22 cellular contexts compared by ENCODE assay signal in genomic region chr1:1593834-1594601, GRCh38. TPM values are rescaled to one million over a fixed set of nuclear protein-coding genes. Genes with fewer than 3 reads are reported as not detected.
A peak's percentile ranks its signal among the peaks of the same experiment; 100 is the strongest.
DNase-seq lines count a peak whose midpoint lies in the region; ATAC-seq and TF ChIP-seq lines count a peak whose summit lies in the region.
"Had no signal": no experiment of that assay in that cellular context is flagged by ENCODE, and none has a peak within 500 bp of the region (broad histone marks: within the 10 kb centered on the region; RNA-seq: fewer than 3 reads in every experiment).

No MANE protein-coding gene starts in this region.

- 80 to 86% methylated on average over 8 to 24 of the region's 24 CpGs for WGBS in testis, 2 donors

- no peaks in the 10 kb centered on the region for H3K9me3 Mint-ChIP-seq in CD4-positive, CD25-positive, alpha-beta regulatory T cell
- no peaks in the 10 kb centered on the region for H3K9me3 Mint-ChIP-seq in effector memory CD8-positive, alpha-beta T cell
- H3K9me3 Mint-ChIP-seq: T-cell had no signal

- no peak for TF ChIP-seq POLR2A in testis (IDR thresholded peaks at IDR 0.05)

- peaks cover 0 to 9% (median 0%) of the 10 kb centered on the region in 4 donors for H3K4me1 Mint-ChIP-seq in CD4-positive, CD25-positive, alpha-beta regulatory T cell
- peaks cover 3 to 4% of the 10 kb centered on the region in 2 donors for H3K4me1 Mint-ChIP-seq in effector memory CD8-positive, alpha-beta T cell (ENCODE audit: low read depth in 2 of 2)

- H2AFZ ChIP-seq in osteoblast (ENCODE audit: low read length), result no peak overlapping the region
- H2AFZ ChIP-seq: GM23248 had no signal

- DNase-seq in CD4-positive, CD25-positive, alpha-beta regulatory T cell, result no peak
- DNase-seq in RPMI8226, result peak; percentile 3
- peak; percentile 12 for DNase-seq in epidermal melanocyte (ENCODE audit: insufficient read length, low spot score)
- DNase-seq in osteoblast (ENCODE audit: insufficient read length, low spot score, missing footprints), result peak; percentile 62
- no peak for DNase-seq in testis
- DNase-seq in effector memory CD8-positive, alpha-beta T cell, result no peak
- DNase-seq in cerebellar cortex (ENCODE audit: low spot score), result no peak
- no peak for DNase-seq in AG08396 (ENCODE audit: low spot score)
- DNase-seq: ACHN, EL, GF-D8, GM23248, IMR-90, MV-4-11, NCI-H1105 treated with DMSO at 0.1 percent for 48 hours, NCI-H2029 treated with DMSO at 0.1 percent for 48 hours, NCI-H524 treated with DMSO at 0.1 percent for 48 hours, OCI-M1, SHP77 treated with DMSO at 0.1 percent for 48 hours, T-cell had no signal

- intact Hi-C loops in testis (cut with DNase I; ENCODE audit: low total_unique reads), result no loop called here

- peaks cover 7% of the 10 kb centered on the region for H3K27me3 Mint-ChIP-seq in CD4-positive, CD25-positive, alpha-beta regulatory T cell
- H3K27me3 Mint-ChIP-seq in effector memory CD8-positive, alpha-beta T cell, result peaks cover 0 to 8% of the 10 kb centered on the region in 2 donors

- H3K9me3 ChIP-seq in CD4-positive, CD25-positive, alpha-beta regulatory T cell (ENCODE audit: control insufficient read depth in 2 of 2, low read length in 2 of 2), result no peaks in the 10 kb centered on the region
- no peaks in the 10 kb centered on the region for H3K9me3 ChIP-seq in osteoblast (ENCODE audit: low read depth, low read length)
- H3K9me3 ChIP-seq in testis, result no peaks in the 10 kb centered on the region

- no peak overlapping the region for H3K27ac ChIP-seq in CD4-positive, CD25-positive, alpha-beta regulatory T cell (ENCODE audit: insufficient read depth, low read length, poor library complexity, severe bottlenecking)
- H3K27ac ChIP-seq in osteoblast (ENCODE audit: low read depth, low read length) (no peak overlapping the region), testis (no peak overlapping the region)
- H3K27ac ChIP-seq: GM23248, SK-N-MC had no signal

- H4K20me1 ChIP-seq in osteoblast (ENCODE audit: insufficient read depth, low read length), result peaks cover 4% of the 10 kb centered on the region

- no peak overlapping the region for H3K4me3 ChIP-seq in CD4-positive, CD25-positive, alpha-beta regulatory T cell (ENCODE audit: low read depth, low read length)
- H3K4me3 ChIP-seq in osteoblast (ENCODE audit: insufficient read depth, low read length), result no peak overlapping the region
- no peak overlapping the region for H3K4me3 ChIP-seq in testis
- H3K4me3 ChIP-seq: GM23248, SK-N-MC had no signal

- H3K36me3 ChIP-seq in CD4-positive, CD25-positive, alpha-beta regulatory T cell (ENCODE audit: control insufficient read depth, insufficient read depth, low read length), result no peaks in the 10 kb centered on the region
- H3K36me3 ChIP-seq in osteoblast (ENCODE audit: insufficient read depth, low read length) (no peaks in the 10 kb centered on the region), testis (ENCODE audit: low read depth, missing control alignments) (no peaks in the 10 kb centered on the region)

- H3K27me3 ChIP-seq in CD4-positive, CD25-positive, alpha-beta regulatory T cell (ENCODE audit: control insufficient read depth, insufficient read depth, low read length), result no peaks in the 10 kb centered on the region
- H3K27me3 ChIP-seq in osteoblast (ENCODE audit: insufficient read depth, low read length), result peaks cover 30% of the 10 kb centered on the region
- no peaks in the 10 kb centered on the region for H3K27me3 ChIP-seq in testis

- TF ChIP-seq CTCF in osteoblast (IDR thresholded peaks at IDR 0.05; ENCODE audit: extremely low read depth, low read depth, low read length) (no peak), testis (IDR thresholded peaks at IDR 0.05) (no peak)

- H3K36me3 Mint-ChIP-seq in CD4-positive, CD25-positive, alpha-beta regulatory T cell, result no peaks in the 10 kb centered on the region
- peaks cover 6% of the 10 kb centered on the region for H3K36me3 Mint-ChIP-seq in effector memory CD8-positive, alpha-beta T cell (ENCODE audit: insufficient read depth)
- H3K36me3 Mint-ChIP-seq: T-cell had no signal

- no peak overlapping the region for H3K4me3 Mint-ChIP-seq in CD4-positive, CD25-positive, alpha-beta regulatory T cell
- no peak overlapping the region for H3K4me3 Mint-ChIP-seq in effector memory CD8-positive, alpha-beta T cell
- H3K4me3 Mint-ChIP-seq: T-cell had no signal

- no peak for ATAC-seq in CD4-positive, CD25-positive, alpha-beta regulatory T cell (ENCODE audit: low read depth in 2 of 2)
- ATAC-seq in effector memory CD8-positive, alpha-beta T cell (replicated peaks), result no peak
- ATAC-seq: HCT116, T-cell had no signal

- no peaks in the 10 kb centered on the region for H3K79me2 ChIP-seq in osteoblast (ENCODE audit: insufficient read depth, low read length)

- H3K4me2 ChIP-seq in osteoblast (ENCODE audit: insufficient read depth, low read length), result no peak overlapping the region

- H3K27ac Mint-ChIP-seq in CD4-positive, CD25-positive, alpha-beta regulatory T cell, result peak overlapping the region in 2 of 3 donors; percentile 76 to 86
- no peak overlapping the region for H3K27ac Mint-ChIP-seq in effector memory CD8-positive, alpha-beta T cell

- no peaks in the 10 kb centered on the region for H3K4me1 ChIP-seq in CD4-positive, CD25-positive, alpha-beta regulatory T cell (ENCODE audit: control insufficient read depth, insufficient read depth, low read length, poor library complexity, severe bottlenecking)
- H3K4me1 ChIP-seq in osteoblast (ENCODE audit: insufficient read depth, low read length) (no peaks in the 10 kb centered on the region), testis (peaks cover 15% of the 10 kb centered on the region)

RNA-seq across cellular contexts. Expression of gene FNDC10, which starts 5.9 kb away (rescaled TPM):
- total RNA-seq in CD4-positive, CD25-positive, alpha-beta regulatory T cell, result 0.96 TPM
- polyA plus RNA-seq in CD4-positive, CD25-positive, alpha-beta regulatory T cell, result under 1 TPM; 0.21 to 0.37 (median 0.29) TPM
- 2.1 and 2.5 TPM in 2 replicates for total RNA-seq in osteoblast
- total RNA-seq in testis, result 10 to 100 TPM; 36.8 to 54.0 TPM
- 15.5 TPM for polyA plus RNA-seq in testis (ENCODE audit: insufficient read depth, low read depth, low replicate concordance)

RNA-seq across cellular contexts. Expression of gene SSU72, which starts 19.4 kb away (rescaled TPM):
- 104 TPM for total RNA-seq in CD4-positive, CD25-positive, alpha-beta regulatory T cell
- 100 to 1,000 TPM; 185 to 279 (median 217) TPM for polyA plus RNA-seq in CD4-positive, CD25-positive, alpha-beta regulatory T cell
- 67.2 and 73.1 TPM in 2 replicates for total RNA-seq in osteoblast
- 100 to 1,000 TPM; 146 to 158 TPM for total RNA-seq in testis
- 67.0 TPM for polyA plus RNA-seq in testis (ENCODE audit: insufficient read depth, low read depth, low replicate concordance)

RNA-seq across cellular contexts. Expression of gene MIB2, which starts 21.3 kb away (rescaled TPM):
- 58.2 TPM for total RNA-seq in CD4-positive, CD25-positive, alpha-beta regulatory T cell
- 10 to 100 TPM; 15.9 to 20.6 (median 19.0) TPM for polyA plus RNA-seq in CD4-positive, CD25-positive, alpha-beta regulatory T cell
- total RNA-seq in osteoblast (74.0 and 80.7 TPM in 2 replicates), testis (100 to 1,000 TPM; 154 to 172 TPM)
- 38.7 TPM for polyA plus RNA-seq in testis (ENCODE audit: insufficient read depth, low read depth, low replicate concordance)

RNA-seq across cellular contexts. Expression of gene MMP23B, which starts 38.0 kb away (rescaled TPM):
- 4.1 TPM for total RNA-seq in CD4-positive, CD25-positive, alpha-beta regulatory T cell
- under 1 TPM in 2 of 4 donors, not detected in 2; 0.18 to 0.21 TPM for polyA plus RNA-seq in CD4-positive, CD25-positive, alpha-beta regulatory T cell
- total RNA-seq in osteoblast, result 0.59 and 1.1 TPM in 2 replicates
- total RNA-seq in testis, result 10 to 100 TPM; 49.0 to 50.2 TPM
- polyA plus RNA-seq in testis (ENCODE audit: insufficient read depth, low read depth, low replicate concordance), result 13.1 TPM
- total RNA-seq: GM23248 had no signal

RNA-seq across cellular contexts. Expression of gene TMEM240, which starts 53.6 kb away (rescaled TPM):
- not detected for total RNA-seq in CD4-positive, CD25-positive, alpha-beta regulatory T cell
- polyA plus RNA-seq in CD4-positive, CD25-positive, alpha-beta regulatory T cell, result not detected
- 1.8 and 2.7 TPM in 2 replicates for total RNA-seq in osteoblast
- 1 to 10 TPM; 3.6 to 6.3 TPM for total RNA-seq in testis
- 4.3 TPM for polyA plus RNA-seq in testis (ENCODE audit: insufficient read depth, low read depth, low replicate concordance)

Comparison
In these comparisons a context has a peak if more than half of its experiments do, and no peak if none do; other contexts are left out.
1. DNase-seq: peak in RPMI8226 (single experiment), epidermal melanocyte (single experiment) and osteoblast (single experiment); none in CD4-positive, CD25-positive, alpha-beta regulatory T cell (0 of 3), testis (single experiment), effector memory CD8-positive, alpha-beta T cell (0 of 3), cerebellar cortex (single experiment) and AG08396 (single experiment).
2. H3K27ac Mint-ChIP-seq: peak in CD4-positive, CD25-positive, alpha-beta regulatory T cell (2 of 3); none in effector memory CD8-positive, alpha-beta T cell (0 of 2).
3. RNA of gene FNDC10, which starts 5.9 kb away (total RNA-seq): 36.8 to 54.0 TPM in testis; 2.1 to 2.5 TPM in osteoblast and 0.96 TPM in CD4-positive, CD25-positive, alpha-beta regulatory T cell (single experiment); every median in the first group is over 10 times any median in the second.